1 cellular context compared by ENCODE assay signal in the genomic region with DNA sequence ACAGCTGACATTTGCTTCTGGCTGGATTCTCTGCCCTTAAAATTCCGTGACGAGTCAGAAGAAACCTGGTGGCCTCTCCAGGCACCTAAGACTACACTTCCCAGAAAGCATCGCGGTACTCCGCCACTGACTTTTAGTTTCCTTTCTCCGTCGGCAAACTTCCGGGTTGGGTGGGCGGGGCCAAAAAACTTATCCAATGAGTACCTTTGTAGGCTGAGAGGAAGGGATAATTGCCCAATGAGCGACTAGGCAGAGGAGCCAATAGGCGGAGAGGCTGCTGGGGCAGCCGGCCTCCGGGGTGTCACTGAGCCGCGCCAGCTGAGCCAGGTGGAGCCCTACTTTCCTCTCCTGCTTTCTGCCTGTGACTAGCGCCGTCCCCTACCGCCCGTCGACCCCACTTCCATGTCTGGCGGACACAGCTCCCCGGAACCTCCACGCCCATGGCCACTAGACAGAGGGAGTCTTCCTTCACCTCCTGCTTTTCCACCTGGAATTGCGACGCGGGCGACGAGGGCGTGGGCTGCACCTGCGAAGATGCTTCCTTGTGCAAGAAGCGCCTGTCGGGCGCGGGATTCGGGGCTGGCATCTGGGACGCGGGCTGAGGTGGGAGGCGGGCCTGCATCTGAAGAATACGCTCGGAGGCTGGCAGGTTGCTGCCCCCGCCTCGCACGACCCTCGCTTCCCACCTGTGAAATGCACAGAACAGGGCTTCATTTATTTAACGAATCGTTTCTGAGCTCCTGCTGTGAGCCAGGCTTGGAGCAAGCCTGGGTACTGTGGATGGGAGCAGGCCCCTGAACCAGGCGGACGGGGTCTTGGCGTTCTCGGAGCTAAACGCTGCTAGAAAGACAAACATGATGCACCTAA.
TF ChIP-seq lines count a peak whose summit lies in the region.

No MANE protein-coding gene starts in this region.

TF ChIP-seq in GM12878, 131 proteins besides CTCF, POLR2A, EP300 and RAD21 (continued from another document and continues in another):
- TF ChIP-seq, protein P1, sequence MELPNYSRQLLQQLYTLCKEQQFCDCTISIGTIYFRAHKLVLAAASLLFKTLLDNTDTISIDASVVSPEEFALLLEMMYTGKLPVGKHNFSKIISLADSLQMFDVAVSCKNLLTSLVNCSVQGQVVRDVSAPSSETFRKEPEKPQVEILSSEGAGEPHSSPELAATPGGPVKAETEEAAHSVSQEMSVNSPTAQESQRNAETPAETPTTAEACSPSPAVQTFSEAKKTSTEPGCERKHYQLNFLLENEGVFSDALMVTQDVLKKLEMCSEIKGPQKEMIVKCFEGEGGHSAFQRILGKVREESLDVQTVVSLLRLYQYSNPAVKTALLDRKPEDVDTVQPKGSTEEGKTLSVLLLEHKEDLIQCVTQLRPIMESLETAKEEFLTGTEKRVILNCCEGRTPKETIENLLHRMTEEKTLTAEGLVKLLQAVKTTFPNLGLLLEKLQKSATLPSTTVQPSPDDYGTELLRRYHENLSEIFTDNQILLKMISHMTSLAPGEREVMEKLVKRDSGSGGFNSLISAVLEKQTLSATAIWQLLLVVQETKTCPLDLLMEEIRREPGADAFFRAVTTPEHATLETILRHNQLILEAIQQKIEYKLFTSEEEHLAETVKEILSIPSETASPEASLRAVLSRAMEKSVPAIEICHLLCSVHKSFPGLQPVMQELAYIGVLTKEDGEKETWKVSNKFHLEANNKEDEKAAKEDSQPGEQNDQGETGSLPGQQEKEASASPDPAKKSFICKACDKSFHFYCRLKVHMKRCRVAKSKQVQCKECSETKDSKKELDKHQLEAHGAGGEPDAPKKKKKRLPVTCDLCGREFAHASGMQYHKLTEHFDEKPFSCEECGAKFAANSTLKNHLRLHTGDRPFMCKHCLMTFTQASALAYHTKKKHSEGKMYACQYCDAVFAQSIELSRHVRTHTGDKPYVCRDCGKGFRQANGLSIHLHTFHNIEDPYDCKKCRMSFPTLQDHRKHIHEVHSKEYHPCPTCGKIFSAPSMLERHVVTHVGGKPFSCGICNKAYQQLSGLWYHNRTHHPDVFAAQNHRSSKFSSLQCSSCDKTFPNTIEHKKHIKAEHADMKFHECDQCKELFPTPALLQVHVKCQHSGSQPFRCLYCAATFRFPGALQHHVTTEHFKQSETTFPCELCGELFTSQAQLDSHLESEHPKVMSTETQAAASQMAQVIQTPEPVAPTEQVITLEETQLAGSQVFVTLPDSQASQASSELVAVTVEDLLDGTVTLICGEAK (IDR thresholded peaks at IDR 0.05; ENCODE audit: borderline replicate concordance): no peak; the same call in 1 of the 2 replicates
- TF ChIP-seq, protein P2, sequence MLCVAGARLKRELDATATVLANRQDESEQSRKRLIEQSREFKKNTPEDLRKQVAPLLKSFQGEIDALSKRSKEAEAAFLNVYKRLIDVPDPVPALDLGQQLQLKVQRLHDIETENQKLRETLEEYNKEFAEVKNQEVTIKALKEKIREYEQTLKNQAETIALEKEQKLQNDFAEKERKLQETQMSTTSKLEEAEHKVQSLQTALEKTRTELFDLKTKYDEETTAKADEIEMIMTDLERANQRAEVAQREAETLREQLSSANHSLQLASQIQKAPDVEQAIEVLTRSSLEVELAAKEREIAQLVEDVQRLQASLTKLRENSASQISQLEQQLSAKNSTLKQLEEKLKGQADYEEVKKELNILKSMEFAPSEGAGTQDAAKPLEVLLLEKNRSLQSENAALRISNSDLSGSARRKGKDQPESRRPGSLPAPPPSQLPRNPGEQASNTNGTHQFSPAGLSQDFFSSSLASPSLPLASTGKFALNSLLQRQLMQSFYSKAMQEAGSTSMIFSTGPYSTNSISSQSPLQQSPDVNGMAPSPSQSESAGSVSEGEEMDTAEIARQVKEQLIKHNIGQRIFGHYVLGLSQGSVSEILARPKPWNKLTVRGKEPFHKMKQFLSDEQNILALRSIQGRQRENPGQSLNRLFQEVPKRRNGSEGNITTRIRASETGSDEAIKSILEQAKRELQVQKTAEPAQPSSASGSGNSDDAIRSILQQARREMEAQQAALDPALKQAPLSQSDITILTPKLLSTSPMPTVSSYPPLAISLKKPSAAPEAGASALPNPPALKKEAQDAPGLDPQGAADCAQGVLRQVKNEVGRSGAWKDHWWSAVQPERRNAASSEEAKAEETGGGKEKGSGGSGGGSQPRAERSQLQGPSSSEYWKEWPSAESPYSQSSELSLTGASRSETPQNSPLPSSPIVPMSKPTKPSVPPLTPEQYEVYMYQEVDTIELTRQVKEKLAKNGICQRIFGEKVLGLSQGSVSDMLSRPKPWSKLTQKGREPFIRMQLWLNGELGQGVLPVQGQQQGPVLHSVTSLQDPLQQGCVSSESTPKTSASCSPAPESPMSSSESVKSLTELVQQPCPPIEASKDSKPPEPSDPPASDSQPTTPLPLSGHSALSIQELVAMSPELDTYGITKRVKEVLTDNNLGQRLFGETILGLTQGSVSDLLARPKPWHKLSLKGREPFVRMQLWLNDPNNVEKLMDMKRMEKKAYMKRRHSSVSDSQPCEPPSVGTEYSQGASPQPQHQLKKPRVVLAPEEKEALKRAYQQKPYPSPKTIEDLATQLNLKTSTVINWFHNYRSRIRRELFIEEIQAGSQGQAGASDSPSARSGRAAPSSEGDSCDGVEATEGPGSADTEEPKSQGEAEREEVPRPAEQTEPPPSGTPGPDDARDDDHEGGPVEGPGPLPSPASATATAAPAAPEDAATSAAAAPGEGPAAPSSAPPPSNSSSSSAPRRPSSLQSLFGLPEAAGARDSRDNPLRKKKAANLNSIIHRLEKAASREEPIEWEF (IDR thresholded peaks at IDR 0.05; ENCODE audit: insufficient replicate concordance, low read depth, low read length): no peak
- TF ChIP-seq, protein P3, sequence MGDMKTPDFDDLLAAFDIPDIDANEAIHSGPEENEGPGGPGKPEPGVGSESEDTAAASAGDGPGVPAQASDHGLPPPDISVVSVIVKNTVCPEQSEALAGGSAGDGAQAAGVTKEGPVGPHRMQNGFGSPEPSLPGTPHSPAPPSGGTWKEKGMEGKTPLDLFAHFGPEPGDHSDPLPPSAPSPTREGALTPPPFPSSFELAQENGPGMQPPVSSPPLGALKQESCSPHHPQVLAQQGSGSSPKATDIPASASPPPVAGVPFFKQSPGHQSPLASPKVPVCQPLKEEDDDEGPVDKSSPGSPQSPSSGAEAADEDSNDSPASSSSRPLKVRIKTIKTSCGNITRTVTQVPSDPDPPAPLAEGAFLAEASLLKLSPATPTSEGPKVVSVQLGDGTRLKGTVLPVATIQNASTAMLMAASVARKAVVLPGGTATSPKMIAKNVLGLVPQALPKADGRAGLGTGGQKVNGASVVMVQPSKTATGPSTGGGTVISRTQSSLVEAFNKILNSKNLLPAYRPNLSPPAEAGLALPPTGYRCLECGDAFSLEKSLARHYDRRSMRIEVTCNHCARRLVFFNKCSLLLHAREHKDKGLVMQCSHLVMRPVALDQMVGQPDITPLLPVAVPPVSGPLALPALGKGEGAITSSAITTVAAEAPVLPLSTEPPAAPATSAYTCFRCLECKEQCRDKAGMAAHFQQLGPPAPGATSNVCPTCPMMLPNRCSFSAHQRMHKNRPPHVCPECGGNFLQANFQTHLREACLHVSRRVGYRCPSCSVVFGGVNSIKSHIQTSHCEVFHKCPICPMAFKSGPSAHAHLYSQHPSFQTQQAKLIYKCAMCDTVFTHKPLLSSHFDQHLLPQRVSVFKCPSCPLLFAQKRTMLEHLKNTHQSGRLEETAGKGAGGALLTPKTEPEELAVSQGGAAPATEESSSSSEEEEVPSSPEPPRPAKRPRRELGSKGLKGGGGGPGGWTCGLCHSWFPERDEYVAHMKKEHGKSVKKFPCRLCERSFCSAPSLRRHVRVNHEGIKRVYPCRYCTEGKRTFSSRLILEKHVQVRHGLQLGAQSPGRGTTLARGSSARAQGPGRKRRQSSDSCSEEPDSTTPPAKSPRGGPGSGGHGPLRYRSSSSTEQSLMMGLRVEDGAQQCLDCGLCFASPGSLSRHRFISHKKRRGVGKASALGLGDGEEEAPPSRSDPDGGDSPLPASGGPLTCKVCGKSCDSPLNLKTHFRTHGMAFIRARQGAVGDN (IDR thresholded peaks at IDR 0.05): no peak
- TF ChIP-seq DPF2 (IDR thresholded peaks at IDR 0.05) (no peak; the same call in 1 of the 2 replicates), MXI1 (IDR thresholded peaks at IDR 0.05; ENCODE audit: low read depth, low read length) (no peak), EGR1 (IDR thresholded peaks at IDR 0.05; ENCODE audit: borderline replicate concordance in 1 of 2, low read depth in 2 of 2, low read length in 2 of 2) (no peak), RUNX3 (IDR thresholded peaks at IDR 0.05; ENCODE audit: low read length) (0 out of 2 replicates have a peak, but pooled peaks have one; percentile 18), YY1 (IDR thresholded peaks at IDR 0.05; ENCODE audit: low read depth, low read length) (0 out of 2 replicates have a peak, but pooled peaks have one; percentile 20), FOXM1 (IDR thresholded peaks at IDR 0.05; ENCODE audit: low read depth, low read length) (no peak), STAT1 (conservative IDR thresholded peaks at IDR 0.05) (no peak), SREBF2 (IDR thresholded peaks at IDR 0.05; ENCODE audit: low read length) (no peak), LARP7 (IDR thresholded peaks at IDR 0.05) (peak; percentile 62; the same call in 1 of the 2 replicates), FOXK2 (IDR thresholded peaks at IDR 0.05) (no peak), NFXL1 (IDR thresholded peaks at IDR 0.05; ENCODE audit: borderline replicate concordance) (no peak), STAT3 (IDR thresholded peaks at IDR 0.05; ENCODE audit: low read depth, low read length) (no peak)
- TF ChIP-seq, protein P4, sequence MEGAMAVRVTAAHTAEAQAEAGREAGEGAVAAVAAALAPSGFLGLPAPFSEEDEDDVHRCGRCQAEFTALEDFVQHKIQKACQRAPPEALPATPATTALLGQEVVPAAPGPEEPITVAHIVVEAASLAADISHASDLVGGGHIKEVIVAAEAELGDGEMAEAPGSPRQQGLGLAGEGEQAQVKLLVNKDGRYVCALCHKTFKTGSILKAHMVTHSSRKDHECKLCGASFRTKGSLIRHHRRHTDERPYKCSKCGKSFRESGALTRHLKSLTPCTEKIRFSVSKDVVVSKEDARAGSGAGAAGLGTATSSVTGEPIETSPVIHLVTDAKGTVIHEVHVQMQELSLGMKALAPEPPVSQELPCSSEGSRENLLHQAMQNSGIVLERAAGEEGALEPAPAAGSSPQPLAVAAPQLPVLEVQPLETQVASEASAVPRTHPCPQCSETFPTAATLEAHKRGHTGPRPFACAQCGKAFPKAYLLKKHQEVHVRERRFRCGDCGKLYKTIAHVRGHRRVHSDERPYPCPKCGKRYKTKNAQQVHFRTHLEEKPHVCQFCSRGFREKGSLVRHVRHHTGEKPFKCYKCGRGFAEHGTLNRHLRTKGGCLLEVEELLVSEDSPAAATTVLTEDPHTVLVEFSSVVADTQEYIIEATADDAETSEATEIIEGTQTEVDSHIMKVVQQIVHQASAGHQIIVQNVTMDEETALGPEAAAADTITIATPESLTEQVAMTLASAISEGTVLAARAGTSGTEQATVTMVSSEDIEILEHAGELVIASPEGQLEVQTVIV (IDR thresholded peaks at IDR 0.05; ENCODE audit: borderline replicate concordance, partially characterized antibody): no peak
- TF ChIP-seq, protein P5, sequence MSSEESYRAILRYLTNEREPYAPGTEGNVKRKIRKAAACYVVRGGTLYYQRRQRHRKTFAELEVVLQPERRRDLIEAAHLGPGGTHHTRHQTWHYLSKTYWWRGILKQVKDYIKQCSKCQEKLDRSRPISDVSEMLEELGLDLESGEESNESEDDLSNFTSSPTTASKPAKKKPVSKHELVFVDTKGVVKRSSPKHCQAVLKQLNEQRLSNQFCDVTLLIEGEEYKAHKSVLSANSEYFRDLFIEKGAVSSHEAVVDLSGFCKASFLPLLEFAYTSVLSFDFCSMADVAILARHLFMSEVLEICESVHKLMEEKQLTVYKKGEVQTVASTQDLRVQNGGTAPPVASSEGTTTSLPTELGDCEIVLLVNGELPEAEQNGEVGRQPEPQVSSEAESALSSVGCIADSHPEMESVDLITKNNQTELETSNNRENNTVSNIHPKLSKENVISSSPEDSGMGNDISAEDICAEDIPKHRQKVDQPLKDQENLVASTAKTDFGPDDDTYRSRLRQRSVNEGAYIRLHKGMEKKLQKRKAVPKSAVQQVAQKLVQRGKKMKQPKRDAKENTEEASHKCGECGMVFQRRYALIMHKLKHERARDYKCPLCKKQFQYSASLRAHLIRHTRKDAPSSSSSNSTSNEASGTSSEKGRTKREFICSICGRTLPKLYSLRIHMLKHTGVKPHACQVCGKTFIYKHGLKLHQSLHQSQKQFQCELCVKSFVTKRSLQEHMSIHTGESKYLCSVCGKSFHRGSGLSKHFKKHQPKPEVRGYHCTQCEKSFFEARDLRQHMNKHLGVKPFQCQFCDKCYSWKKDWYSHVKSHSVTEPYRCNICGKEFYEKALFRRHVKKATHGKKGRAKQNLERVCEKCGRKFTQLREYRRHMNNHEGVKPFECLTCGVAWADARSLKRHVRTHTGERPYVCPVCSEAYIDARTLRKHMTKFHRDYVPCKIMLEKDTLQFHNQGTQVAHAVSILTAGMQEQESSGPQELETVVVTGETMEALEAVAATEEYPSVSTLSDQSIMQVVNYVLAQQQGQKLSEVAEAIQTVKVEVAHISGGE (CRISPR knock-in tag; IDR thresholded peaks at IDR 0.05): no peak
- TF ChIP-seq, protein P6, sequence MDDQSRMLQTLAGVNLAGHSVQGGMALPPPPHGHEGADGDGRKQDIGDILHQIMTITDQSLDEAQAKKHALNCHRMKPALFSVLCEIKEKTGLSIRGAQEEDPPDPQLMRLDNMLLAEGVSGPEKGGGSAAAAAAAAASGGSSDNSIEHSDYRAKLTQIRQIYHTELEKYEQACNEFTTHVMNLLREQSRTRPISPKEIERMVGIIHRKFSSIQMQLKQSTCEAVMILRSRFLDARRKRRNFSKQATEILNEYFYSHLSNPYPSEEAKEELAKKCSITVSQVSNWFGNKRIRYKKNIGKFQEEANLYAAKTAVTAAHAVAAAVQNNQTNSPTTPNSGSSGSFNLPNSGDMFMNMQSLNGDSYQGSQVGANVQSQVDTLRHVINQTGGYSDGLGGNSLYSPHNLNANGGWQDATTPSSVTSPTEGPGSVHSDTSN (IDR thresholded peaks at IDR 0.05; ENCODE audit: insufficient replicate concordance, low read depth, low read length): peak; percentile 56
- TF ChIP-seq, protein P7, sequence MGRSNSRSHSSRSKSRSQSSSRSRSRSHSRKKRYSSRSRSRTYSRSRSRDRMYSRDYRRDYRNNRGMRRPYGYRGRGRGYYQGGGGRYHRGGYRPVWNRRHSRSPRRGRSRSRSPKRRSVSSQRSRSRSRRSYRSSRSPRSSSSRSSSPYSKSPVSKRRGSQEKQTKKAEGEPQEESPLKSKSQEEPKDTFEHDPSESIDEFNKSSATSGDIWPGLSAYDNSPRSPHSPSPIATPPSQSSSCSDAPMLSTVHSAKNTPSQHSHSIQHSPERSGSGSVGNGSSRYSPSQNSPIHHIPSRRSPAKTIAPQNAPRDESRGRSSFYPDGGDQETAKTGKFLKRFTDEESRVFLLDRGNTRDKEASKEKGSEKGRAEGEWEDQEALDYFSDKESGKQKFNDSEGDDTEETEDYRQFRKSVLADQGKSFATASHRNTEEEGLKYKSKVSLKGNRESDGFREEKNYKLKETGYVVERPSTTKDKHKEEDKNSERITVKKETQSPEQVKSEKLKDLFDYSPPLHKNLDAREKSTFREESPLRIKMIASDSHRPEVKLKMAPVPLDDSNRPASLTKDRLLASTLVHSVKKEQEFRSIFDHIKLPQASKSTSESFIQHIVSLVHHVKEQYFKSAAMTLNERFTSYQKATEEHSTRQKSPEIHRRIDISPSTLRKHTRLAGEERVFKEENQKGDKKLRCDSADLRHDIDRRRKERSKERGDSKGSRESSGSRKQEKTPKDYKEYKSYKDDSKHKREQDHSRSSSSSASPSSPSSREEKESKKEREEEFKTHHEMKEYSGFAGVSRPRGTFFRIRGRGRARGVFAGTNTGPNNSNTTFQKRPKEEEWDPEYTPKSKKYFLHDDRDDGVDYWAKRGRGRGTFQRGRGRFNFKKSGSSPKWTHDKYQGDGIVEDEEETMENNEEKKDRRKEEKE (IDR thresholded peaks at IDR 0.05): no peak
